ENCODE assay signal across 1 cellular context in genomic region chr3:47008258-47008671, GRCh38.
TF ChIP-seq lines count a peak whose summit lies in the region.

No MANE protein-coding gene starts in this region.

TF ChIP-seq in K562, 482 proteins besides CTCF, POLR2A, EP300 and RAD21:
- TF ChIP-seq USF1 (CRISPR knock-in tag; IDR thresholded peaks at IDR 0.05) (0 out of 2 replicates have a peak, but pooled peaks have one; percentile 6), SMAD4 (CRISPR knock-in tag; conservative IDR thresholded peaks at IDR 0.05) (no peak)
